11 cellular contexts compared by ENCODE assay signal in genomic region chr20:32437391-32438074, GRCh38.
DNase-seq lines count a peak whose midpoint lies in the region; ATAC-seq and TF ChIP-seq lines count a peak whose summit lies in the region.
"Had no signal": no experiment of that assay in that cellular context is flagged by ENCODE, and none has a peak within 500 bp of the region (broad histone marks: within the 10 kb centered on the region; RNA-seq: fewer than 3 reads in every experiment).

No MANE protein-coding gene starts in this region.

- CTCF ChIA-PET in Caco-2 (lab: Charles Lee) = interaction anchor here (0.6 kb wide), 1 partner anchor 28 kb away, joined by 5 read pairs; no protein-coding TSS in a partner anchor
- CTCF ChIA-PET in PC-9 (lab: Charles Lee) = interaction anchor here (1.0 kb wide), 1 partner anchor 155 kb away, joined by 4 read pairs; no protein-coding TSS in a partner anchor

- POLR2A ChIA-PET in Caco-2 (lab: Charles Lee) (no interaction called here), PC-9 (lab: Charles Lee; ENCODE audit: unreplicated experiment) (no interaction called here)

- no TSS peak for BruUV-seq in Caco-2 (replicated peaks; lab: Mats Ljungman, UMichigan)
- BruUV-seq in PC-9 (replicated peaks; lab: Mats Ljungman, UMichigan) = no TSS peak

- 80% methylated on average over 5 of the region's 5 CpGs for WGBS in right cardiac atrium

- no peaks in the 10 kb centered on the region for H3K4me1 ChIP-seq in Caco-2
- no peaks in the 10 kb centered on the region for H3K4me1 ChIP-seq in PC-9 (replicated peaks; ENCODE audit: insufficient read depth)
- H3K4me1 ChIP-seq in gastrocnemius medialis = peaks cover 2 to 4% of the 10 kb centered on the region in 2 donors
- H3K4me1 ChIP-seq in right cardiac atrium (ENCODE audit: control insufficient read depth, insufficient read depth, low read length) = peaks cover 6% of the 10 kb centered on the region

- peaks cover 95% of the 10 kb centered on the region for H3K36me3 Mint-ChIP-seq in Caco-2 (ENCODE audit: insufficient read depth, unreplicated experiment)

- no peak overlapping the region for H2AFZ ChIP-seq in PC-9

- no peak for TF ChIP-seq POLR2A in gastrocnemius medialis (IDR thresholded peaks at IDR 0.05)

- no peak overlapping the region for H3K27ac Mint-ChIP-seq in Caco-2 (ENCODE audit: unreplicated experiment)
- H3K27ac Mint-ChIP-seq: activated T-helper 2 cell treated with anti-CD3 and anti-CD28 coated beads, Interferon-gamma antibody, Interleukin-2, Interleukin-4, amounts not matched to agents 10 μg/mL and 5 μg/mL and 100 μg/mL, durations not matched to agents 14 hours and 24 hours and 36 hours had no signal

- H3K27me3 ChIP-seq in Caco-2 (replicated peaks; ENCODE audit: control insufficient read depth, insufficient read depth, low read length) (no peaks in the 10 kb centered on the region), PC-9 (ENCODE audit: insufficient read depth, low read depth) (no peaks in the 10 kb centered on the region), gastrocnemius medialis (no peaks in the 10 kb centered on the region), right cardiac atrium (ENCODE audit: control insufficient read depth, insufficient read depth) (no peaks in the 10 kb centered on the region)

- no peak overlapping the region for H3K4me3 Mint-ChIP-seq in Caco-2 (ENCODE audit: unreplicated experiment)
- H3K4me3 Mint-ChIP-seq: memory B cell had no signal

- H3K27ac ChIP-seq in 22Rv1 (no peak overlapping the region), PC-9 (no peak overlapping the region), gastrocnemius medialis (no peak overlapping the region), right cardiac atrium (ENCODE audit: low read length) (no peak overlapping the region)

- no peaks in the 10 kb centered on the region for H3K9me3 ChIP-seq in Caco-2
- H3K9me3 ChIP-seq in PC-9 (ENCODE audit: insufficient read depth, low read depth) = no peaks in the 10 kb centered on the region
- no peaks in the 10 kb centered on the region for H3K9me3 ChIP-seq in gastrocnemius medialis
- H3K9me3 ChIP-seq in right cardiac atrium (ENCODE audit: control insufficient read depth, low read length) = no peaks in the 10 kb centered on the region

- H3K4me3 ChIP-seq in Caco-2 (ENCODE audit: low read depth, low read length) = no peak overlapping the region
- no peak overlapping the region for H3K4me3 ChIP-seq in PC-9
- no peak overlapping the region for H3K4me3 ChIP-seq in fibroblast of mammary gland (ENCODE audit: control insufficient read depth, low read depth, low read length)
- no peak overlapping the region for H3K4me3 ChIP-seq in gastrocnemius medialis
- H3K4me3 ChIP-seq in right cardiac atrium (ENCODE audit: low read length) = no peak overlapping the region

- peaks cover 6% of the 10 kb centered on the region for H4K20me1 ChIP-seq in PC-9 (ENCODE audit: insufficient read depth)

- no peaks in the 10 kb centered on the region for H3K9me3 Mint-ChIP-seq in Caco-2 (ENCODE audit: unreplicated experiment)
- H3K9me3 Mint-ChIP-seq: activated T-helper 2 cell treated with anti-CD3 and anti-CD28 coated beads, Interferon-gamma antibody, Interleukin-2, Interleukin-4, amounts not matched to agents 10 μg/mL and 5 μg/mL and 100 μg/mL, durations not matched to agents 14 hours and 24 hours and 36 hours; memory B cell had no signal

- H3K9me2 ChIP-seq in PC-9 (ENCODE audit: insufficient read depth) = no peaks in the 10 kb centered on the region

- H3F3A ChIP-seq in PC-9 (ENCODE audit: insufficient read depth, low read depth) = peaks cover 2% of the 10 kb centered on the region; the same call in 1 of the 2 replicates

- intact Hi-C loops in Caco-2 (cut with micrococcal nuclease; ENCODE audit: unreplicated experiment) = loop anchor here (2.0 to 5.0 kb wide), 2 partner anchors 80 to 101 kb away; partner anchors contain the start of gene ASXL1
- intact Hi-C loops in PC-9 (cut with micrococcal nuclease; ENCODE audit: unreplicated experiment) = no loop called here
- intact Hi-C loops in gastrocnemius medialis (cut with DNase I; ENCODE audit: low total_unique reads) = no loop called here
- intact Hi-C loops in right cardiac atrium (cut with DNase I) = no loop called here

- peaks cover 1% of the 10 kb centered on the region for H3K4me1 Mint-ChIP-seq in Caco-2 (ENCODE audit: low read depth, unreplicated experiment)

- peak; percentile 58 to 69 for DNase-seq in Caco-2
- no peak for DNase-seq in PC-9
- DNase-seq in fibroblast of mammary gland (ENCODE audit: low read depth) = no peak
- no peak for DNase-seq in gastrocnemius medialis
- no peak for DNase-seq in right cardiac atrium
- DNase-seq in T-helper 9 cell = no peak
- DNase-seq: NCI-H1930 had no signal

- H3K4me2 ChIP-seq in PC-9 = no peak overlapping the region

- TF ChIP-seq CTCF in 22Rv1 (IDR thresholded peaks at IDR 0.05) (peak; percentile 16), Caco-2 (IDR thresholded peaks at IDR 0.05; ENCODE audit: insufficient read depth in 1 of 2, low read depth in 1 of 2, low read length in 1 of 2, severe bottlenecking in 1 of 2, unreplicated experiment in 1 of 2) (peak; percentile 74 to 89), PC-9 (conservative IDR thresholded peaks at IDR 0.05) (0 out of 2 replicates have a peak, but pooled peaks have one; percentile 33), fibroblast of mammary gland (conservative IDR thresholded peaks at IDR 0.05; ENCODE audit: control insufficient read depth, insufficient read depth, low read depth, low read length) (peak; percentile 30), gastrocnemius medialis (IDR thresholded peaks at IDR 0.05 in 4 of 5, conservative IDR thresholded peaks at IDR 0.05 in 1 of 5) (no peak)

- no peak for ATAC-seq in GM21723 (IDR thresholded peaks at IDR 0.05; ENCODE audit: unreplicated experiment)
- ATAC-seq in gastrocnemius medialis = no peak
- ATAC-seq in right cardiac atrium = no peak

- H3K79me2 ChIP-seq in PC-9 (ENCODE audit: low read depth) = no peaks in the 10 kb centered on the region

- H3K36me3 ChIP-seq in Caco-2 (ENCODE audit: control insufficient read depth, insufficient read depth, low read length) = peaks cover 26% of the 10 kb centered on the region
- H3K36me3 ChIP-seq in PC-9 (ENCODE audit: low read depth) = peaks cover 31% of the 10 kb centered on the region; the same call in 1 of the 2 replicates
- peaks cover 0 to 61% of the 10 kb centered on the region in 2 donors for H3K36me3 ChIP-seq in gastrocnemius medialis

- no peaks in the 10 kb centered on the region for H3K27me3 Mint-ChIP-seq in Caco-2 (ENCODE audit: insufficient read depth, unreplicated experiment)
- H3K27me3 Mint-ChIP-seq: memory B cell had no signal

- in situ Hi-C loops in gastrocnemius medialis (cut with MboI; ENCODE audit: low sequenced_read_pairs in 4 of 4) = no loop called here

Comparison
In these comparisons a context has a peak if more than half of its experiments do, and no peak if none do; other contexts are left out.
1. CTCF ChIP-seq: peak in 22Rv1 (single experiment), Caco-2 (2 of 2), PC-9 (single experiment) and fibroblast of mammary gland (single experiment); none in gastrocnemius medialis (0 of 5).
2. DNase-seq: peak in Caco-2 (2 of 2); none in PC-9 (0 of 2), fibroblast of mammary gland (single experiment), gastrocnemius medialis (0 of 2), right cardiac atrium (0 of 3) and T-helper 9 cell (single experiment).